Comparison of ENCODE assay signal across 1 cellular context in the genomic region with DNA sequence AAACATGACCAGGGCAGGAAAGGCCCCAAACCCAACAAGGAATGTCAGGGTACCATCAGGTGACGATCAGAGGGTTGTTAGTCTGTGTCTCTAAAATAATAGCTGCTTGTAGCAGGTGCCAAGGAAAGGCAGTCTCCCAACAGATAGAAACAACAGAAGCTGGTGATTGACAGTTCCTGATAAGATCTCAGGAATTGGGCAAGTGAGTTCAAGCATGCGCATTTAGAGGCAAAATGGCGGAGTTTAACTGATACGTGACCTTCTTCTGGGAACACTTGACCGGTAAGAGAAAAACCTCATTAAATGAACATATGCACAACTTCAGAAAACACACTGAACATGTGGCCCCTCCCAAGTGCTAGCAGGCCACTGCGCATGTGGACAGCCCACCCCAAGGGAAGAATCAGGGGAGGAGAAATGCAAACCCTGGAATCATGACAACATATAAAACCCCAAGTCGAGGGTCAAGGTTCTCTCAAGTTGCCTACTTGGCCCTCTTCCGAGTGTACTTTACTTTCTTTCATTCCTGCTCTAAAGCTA.
TF ChIP-seq lines count a peak whose summit lies in the region.

No MANE protein-coding gene starts in this region.

TF ChIP-seq in K562, 482 proteins besides CTCF, POLR2A, EP300 and RAD21 (continued from another document and continues in another):
- TF ChIP-seq, protein P1, sequence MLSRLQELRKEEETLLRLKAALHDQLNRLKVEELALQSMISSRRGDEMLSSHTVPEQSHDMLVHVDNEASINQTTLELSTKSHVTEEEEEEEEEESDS (CRISPR knock-in tag; IDR thresholded peaks at IDR 0.05), result no peak
- no peak for TF ChIP-seq MECOM (CRISPR knock-in tag; IDR thresholded peaks at IDR 0.05)
- TF ChIP-seq CEBPG (CRISPR knock-in tag; IDR thresholded peaks at IDR 0.05), result no peak
- TF ChIP-seq CEBPG (tag; conservative IDR thresholded peaks at IDR 0.05 in 1 of 2, IDR thresholded peaks at IDR 0.05 in 1 of 2), result peak in 1 of 2 experiments; percentile 43; a peak in 1 of 4 replicates
- TF ChIP-seq, protein P2, sequence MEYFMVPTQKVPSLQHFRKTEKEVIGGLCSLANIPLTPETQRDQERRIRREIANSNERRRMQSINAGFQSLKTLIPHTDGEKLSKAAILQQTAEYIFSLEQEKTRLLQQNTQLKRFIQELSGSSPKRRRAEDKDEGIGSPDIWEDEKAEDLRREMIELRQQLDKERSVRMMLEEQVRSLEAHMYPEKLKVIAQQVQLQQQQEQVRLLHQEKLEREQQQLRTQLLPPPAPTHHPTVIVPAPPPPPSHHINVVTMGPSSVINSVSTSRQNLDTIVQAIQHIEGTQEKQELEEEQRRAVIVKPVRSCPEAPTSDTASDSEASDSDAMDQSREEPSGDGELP (CRISPR knock-in tag; IDR thresholded peaks at IDR 0.05; ENCODE audit: borderline replicate concordance), result no peak
- TF ChIP-seq, protein P3, sequence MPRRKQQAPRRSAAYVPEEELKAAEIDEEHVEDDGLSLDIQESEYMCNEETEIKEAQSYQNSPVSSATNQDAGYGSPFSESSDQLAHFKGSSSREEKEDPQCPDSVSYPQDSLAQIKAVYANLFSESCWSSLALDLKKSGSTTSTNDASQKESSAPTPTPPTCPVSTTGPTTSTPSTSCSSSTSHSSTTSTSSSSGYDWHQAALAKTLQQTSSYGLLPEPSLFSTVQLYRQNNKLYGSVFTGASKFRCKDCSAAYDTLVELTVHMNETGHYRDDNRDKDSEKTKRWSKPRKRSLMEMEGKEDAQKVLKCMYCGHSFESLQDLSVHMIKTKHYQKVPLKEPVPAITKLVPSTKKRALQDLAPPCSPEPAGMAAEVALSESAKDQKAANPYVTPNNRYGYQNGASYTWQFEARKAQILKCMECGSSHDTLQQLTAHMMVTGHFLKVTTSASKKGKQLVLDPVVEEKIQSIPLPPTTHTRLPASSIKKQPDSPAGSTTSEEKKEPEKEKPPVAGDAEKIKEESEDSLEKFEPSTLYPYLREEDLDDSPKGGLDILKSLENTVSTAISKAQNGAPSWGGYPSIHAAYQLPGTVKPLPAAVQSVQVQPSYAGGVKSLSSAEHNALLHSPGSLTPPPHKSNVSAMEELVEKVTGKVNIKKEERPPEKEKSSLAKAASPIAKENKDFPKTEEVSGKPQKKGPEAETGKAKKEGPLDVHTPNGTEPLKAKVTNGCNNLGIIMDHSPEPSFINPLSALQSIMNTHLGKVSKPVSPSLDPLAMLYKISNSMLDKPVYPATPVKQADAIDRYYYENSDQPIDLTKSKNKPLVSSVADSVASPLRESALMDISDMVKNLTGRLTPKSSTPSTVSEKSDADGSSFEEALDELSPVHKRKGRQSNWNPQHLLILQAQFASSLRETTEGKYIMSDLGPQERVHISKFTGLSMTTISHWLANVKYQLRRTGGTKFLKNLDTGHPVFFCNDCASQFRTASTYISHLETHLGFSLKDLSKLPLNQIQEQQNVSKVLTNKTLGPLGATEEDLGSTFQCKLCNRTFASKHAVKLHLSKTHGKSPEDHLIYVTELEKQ (CRISPR knock-in tag; IDR thresholded peaks at IDR 0.05), result no peak
- no peak for TF ChIP-seq ZNF274 (IDR thresholded peaks at IDR 0.05; ENCODE audit: borderline replicate concordance, low read depth, low read length)
- no peak for TF ChIP-seq ZNF764 (CRISPR knock-in tag; IDR thresholded peaks at IDR 0.05; ENCODE audit: low read depth)
- TF ChIP-seq TAF7 (tag; IDR thresholded peaks at IDR 0.05), result no peak; the same call in 1 of the 2 replicates
- TF ChIP-seq, protein P4, sequence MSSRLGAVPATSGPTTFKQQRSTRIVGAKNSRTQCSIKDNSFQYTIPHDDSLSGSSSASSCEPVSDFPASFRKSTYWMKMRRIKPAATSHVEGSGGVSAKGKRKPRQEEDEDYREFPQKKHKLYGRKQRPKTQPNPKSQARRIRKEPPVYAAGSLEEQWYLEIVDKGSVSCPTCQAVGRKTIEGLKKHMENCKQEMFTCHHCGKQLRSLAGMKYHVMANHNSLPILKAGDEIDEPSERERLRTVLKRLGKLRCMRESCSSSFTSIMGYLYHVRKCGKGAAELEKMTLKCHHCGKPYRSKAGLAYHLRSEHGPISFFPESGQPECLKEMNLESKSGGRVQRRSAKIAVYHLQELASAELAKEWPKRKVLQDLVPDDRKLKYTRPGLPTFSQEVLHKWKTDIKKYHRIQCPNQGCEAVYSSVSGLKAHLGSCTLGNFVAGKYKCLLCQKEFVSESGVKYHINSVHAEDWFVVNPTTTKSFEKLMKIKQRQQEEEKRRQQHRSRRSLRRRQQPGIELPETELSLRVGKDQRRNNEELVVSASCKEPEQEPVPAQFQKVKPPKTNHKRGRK (tag; IDR thresholded peaks at IDR 0.05), result no peak
- TF ChIP-seq, protein P5, sequence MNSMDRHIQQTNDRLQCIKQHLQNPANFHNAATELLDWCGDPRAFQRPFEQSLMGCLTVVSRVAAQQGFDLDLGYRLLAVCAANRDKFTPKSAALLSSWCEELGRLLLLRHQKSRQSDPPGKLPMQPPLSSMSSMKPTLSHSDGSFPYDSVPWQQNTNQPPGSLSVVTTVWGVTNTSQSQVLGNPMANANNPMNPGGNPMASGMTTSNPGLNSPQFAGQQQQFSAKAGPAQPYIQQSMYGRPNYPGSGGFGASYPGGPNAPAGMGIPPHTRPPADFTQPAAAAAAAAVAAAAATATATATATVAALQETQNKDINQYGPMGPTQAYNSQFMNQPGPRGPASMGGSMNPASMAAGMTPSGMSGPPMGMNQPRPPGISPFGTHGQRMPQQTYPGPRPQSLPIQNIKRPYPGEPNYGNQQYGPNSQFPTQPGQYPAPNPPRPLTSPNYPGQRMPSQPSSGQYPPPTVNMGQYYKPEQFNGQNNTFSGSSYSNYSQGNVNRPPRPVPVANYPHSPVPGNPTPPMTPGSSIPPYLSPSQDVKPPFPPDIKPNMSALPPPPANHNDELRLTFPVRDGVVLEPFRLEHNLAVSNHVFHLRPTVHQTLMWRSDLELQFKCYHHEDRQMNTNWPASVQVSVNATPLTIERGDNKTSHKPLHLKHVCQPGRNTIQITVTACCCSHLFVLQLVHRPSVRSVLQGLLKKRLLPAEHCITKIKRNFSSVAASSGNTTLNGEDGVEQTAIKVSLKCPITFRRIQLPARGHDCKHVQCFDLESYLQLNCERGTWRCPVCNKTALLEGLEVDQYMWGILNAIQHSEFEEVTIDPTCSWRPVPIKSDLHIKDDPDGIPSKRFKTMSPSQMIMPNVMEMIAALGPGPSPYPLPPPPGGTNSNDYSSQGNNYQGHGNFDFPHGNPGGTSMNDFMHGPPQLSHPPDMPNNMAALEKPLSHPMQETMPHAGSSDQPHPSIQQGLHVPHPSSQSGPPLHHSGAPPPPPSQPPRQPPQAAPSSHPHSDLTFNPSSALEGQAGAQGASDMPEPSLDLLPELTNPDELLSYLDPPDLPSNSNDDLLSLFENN (IDR thresholded peaks at IDR 0.05; ENCODE audit: low read depth in 2 of 2, low read length in 2 of 2), result no peak
- no peak for TF ChIP-seq ZNF431 (CRISPR knock-in tag; IDR thresholded peaks at IDR 0.05)
- TF ChIP-seq TCFL5 (CRISPR knock-in tag; conservative IDR thresholded peaks at IDR 0.05), result no peak
- no peak for TF ChIP-seq PCBP1 (IDR thresholded peaks at IDR 0.05; ENCODE audit: low read depth, low read length, poor library complexity, severe bottlenecking)
- no peak for TF ChIP-seq ILF3 (IDR thresholded peaks at IDR 0.05; ENCODE audit: borderline replicate concordance)
- no peak for TF ChIP-seq SPI1 (IDR thresholded peaks at IDR 0.05; ENCODE audit: borderline replicate concordance, low read depth, low read length)
- no peak for TF ChIP-seq NONO (IDR thresholded peaks at IDR 0.05; ENCODE audit: low read depth in 2 of 2, low read length in 1 of 2)
- no peak for TF ChIP-seq NELFE (IDR thresholded peaks at IDR 0.05; ENCODE audit: insufficient read depth, insufficient read length)
- TF ChIP-seq, protein P6, sequence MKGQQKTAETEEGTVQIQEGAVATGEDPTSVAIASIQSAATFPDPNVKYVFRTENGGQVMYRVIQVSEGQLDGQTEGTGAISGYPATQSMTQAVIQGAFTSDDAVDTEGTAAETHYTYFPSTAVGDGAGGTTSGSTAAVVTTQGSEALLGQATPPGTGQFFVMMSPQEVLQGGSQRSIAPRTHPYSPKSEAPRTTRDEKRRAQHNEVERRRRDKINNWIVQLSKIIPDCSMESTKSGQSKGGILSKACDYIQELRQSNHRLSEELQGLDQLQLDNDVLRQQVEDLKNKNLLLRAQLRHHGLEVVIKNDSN (CRISPR knock-in tag; IDR thresholded peaks at IDR 0.05), result no peak
- TF ChIP-seq NRF1 (conservative IDR thresholded peaks at IDR 0.05 in 1 of 2, IDR thresholded peaks at IDR 0.05 in 1 of 2), result peak; percentile 75 to 82
- TF ChIP-seq, protein P7, sequence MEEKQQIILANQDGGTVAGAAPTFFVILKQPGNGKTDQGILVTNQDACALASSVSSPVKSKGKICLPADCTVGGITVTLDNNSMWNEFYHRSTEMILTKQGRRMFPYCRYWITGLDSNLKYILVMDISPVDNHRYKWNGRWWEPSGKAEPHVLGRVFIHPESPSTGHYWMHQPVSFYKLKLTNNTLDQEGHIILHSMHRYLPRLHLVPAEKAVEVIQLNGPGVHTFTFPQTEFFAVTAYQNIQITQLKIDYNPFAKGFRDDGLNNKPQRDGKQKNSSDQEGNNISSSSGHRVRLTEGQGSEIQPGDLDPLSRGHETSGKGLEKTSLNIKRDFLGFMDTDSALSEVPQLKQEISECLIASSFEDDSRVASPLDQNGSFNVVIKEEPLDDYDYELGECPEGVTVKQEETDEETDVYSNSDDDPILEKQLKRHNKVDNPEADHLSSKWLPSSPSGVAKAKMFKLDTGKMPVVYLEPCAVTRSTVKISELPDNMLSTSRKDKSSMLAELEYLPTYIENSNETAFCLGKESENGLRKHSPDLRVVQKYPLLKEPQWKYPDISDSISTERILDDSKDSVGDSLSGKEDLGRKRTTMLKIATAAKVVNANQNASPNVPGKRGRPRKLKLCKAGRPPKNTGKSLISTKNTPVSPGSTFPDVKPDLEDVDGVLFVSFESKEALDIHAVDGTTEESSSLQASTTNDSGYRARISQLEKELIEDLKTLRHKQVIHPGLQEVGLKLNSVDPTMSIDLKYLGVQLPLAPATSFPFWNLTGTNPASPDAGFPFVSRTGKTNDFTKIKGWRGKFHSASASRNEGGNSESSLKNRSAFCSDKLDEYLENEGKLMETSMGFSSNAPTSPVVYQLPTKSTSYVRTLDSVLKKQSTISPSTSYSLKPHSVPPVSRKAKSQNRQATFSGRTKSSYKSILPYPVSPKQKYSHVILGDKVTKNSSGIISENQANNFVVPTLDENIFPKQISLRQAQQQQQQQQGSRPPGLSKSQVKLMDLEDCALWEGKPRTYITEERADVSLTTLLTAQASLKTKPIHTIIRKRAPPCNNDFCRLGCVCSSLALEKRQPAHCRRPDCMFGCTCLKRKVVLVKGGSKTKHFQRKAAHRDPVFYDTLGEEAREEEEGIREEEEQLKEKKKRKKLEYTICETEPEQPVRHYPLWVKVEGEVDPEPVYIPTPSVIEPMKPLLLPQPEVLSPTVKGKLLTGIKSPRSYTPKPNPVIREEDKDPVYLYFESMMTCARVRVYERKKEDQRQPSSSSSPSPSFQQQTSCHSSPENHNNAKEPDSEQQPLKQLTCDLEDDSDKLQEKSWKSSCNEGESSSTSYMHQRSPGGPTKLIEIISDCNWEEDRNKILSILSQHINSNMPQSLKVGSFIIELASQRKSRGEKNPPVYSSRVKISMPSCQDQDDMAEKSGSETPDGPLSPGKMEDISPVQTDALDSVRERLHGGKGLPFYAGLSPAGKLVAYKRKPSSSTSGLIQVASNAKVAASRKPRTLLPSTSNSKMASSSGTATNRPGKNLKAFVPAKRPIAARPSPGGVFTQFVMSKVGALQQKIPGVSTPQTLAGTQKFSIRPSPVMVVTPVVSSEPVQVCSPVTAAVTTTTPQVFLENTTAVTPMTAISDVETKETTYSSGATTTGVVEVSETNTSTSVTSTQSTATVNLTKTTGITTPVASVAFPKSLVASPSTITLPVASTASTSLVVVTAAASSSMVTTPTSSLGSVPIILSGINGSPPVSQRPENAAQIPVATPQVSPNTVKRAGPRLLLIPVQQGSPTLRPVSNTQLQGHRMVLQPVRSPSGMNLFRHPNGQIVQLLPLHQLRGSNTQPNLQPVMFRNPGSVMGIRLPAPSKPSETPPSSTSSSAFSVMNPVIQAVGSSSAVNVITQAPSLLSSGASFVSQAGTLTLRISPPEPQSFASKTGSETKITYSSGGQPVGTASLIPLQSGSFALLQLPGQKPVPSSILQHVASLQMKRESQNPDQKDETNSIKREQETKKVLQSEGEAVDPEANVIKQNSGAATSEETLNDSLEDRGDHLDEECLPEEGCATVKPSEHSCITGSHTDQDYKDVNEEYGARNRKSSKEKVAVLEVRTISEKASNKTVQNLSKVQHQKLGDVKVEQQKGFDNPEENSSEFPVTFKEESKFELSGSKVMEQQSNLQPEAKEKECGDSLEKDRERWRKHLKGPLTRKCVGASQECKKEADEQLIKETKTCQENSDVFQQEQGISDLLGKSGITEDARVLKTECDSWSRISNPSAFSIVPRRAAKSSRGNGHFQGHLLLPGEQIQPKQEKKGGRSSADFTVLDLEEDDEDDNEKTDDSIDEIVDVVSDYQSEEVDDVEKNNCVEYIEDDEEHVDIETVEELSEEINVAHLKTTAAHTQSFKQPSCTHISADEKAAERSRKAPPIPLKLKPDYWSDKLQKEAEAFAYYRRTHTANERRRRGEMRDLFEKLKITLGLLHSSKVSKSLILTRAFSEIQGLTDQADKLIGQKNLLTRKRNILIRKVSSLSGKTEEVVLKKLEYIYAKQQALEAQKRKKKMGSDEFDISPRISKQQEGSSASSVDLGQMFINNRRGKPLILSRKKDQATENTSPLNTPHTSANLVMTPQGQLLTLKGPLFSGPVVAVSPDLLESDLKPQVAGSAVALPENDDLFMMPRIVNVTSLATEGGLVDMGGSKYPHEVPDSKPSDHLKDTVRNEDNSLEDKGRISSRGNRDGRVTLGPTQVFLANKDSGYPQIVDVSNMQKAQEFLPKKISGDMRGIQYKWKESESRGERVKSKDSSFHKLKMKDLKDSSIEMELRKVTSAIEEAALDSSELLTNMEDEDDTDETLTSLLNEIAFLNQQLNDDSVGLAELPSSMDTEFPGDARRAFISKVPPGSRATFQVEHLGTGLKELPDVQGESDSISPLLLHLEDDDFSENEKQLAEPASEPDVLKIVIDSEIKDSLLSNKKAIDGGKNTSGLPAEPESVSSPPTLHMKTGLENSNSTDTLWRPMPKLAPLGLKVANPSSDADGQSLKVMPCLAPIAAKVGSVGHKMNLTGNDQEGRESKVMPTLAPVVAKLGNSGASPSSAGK (IDR thresholded peaks at IDR 0.05), result no peak
- TF ChIP-seq PURB (CRISPR knock-in tag; IDR thresholded peaks at IDR 0.05; ENCODE audit: low read depth), result no peak
- no peak for TF ChIP-seq ZNF140 (CRISPR knock-in tag; IDR thresholded peaks at IDR 0.05)
- no peak for TF ChIP-seq CSDE1 (IDR thresholded peaks at IDR 0.05)
- no peak for TF ChIP-seq IRF2 (CRISPR knock-in tag; IDR thresholded peaks at IDR 0.05)
- peak; percentile 32; the same call in 1 of the 2 replicates for TF ChIP-seq EP400 (IDR thresholded peaks at IDR 0.05)
